ENCODE assay signal across 14 cellular contexts in genomic region chr5:6202615-6203365, GRCh38.
DNase-seq lines count a peak whose midpoint lies in the region; ATAC-seq and TF ChIP-seq lines count a peak whose summit lies in the region.
"Had no signal": no experiment of that assay in that cellular context is flagged by ENCODE, and none has a peak within 500 bp of the region (broad histone marks: within the 10 kb centered on the region; RNA-seq: fewer than 3 reads in every experiment).

No MANE protein-coding gene starts in this region.

- DNase-seq in NCI-H526 (lab: John Stamatoyannopoulos, UW) (peak; percentile 30 to 64), iPS-NIHi7 (ENCODE audit: extremely low spot score) (peak; percentile 75), amniotic stem cell (lab: John Stamatoyannopoulos, UW) (no peak), NCI-H748 (lab: John Stamatoyannopoulos, UW; ENCODE audit: unreplicated experiment) (no peak)
- no peak for DNase-seq in activated effector memory CD4-positive, alpha-beta T cell treated with anti-CD3 and anti-CD28 coated beads, Interleukin-2, amount 50 U/mL, for 16 hours
- DNase-seq in effector CD4-positive, alpha-beta T cell, result no peak
- DNase-seq: activated CD4-positive, alpha-beta memory T cell treated with anti-CD3 and anti-CD28 coated beads for 36 hours; CD4-positive, alpha-beta memory T cell; Kasumi-1; left cardiac atrium; NCI-H2227 treated with DMSO at 0.1 percent for 48 hours; T-cell had no signal

- peak; percentile 52 for ATAC-seq in GM21723 (IDR thresholded peaks at IDR 0.05; ENCODE audit: unreplicated experiment)
- ATAC-seq: left cardiac atrium, T-cell had no signal

- TF ChIP-seq CTCF in GM12872 (IDR thresholded peaks at IDR 0.05; ENCODE audit: insufficient read depth, low read depth, low read length), result peak; percentile 42; the same call in 2 of the 3 replicates

Comparison
In these comparisons a context has a peak if more than half of its experiments do, and no peak if none do; other contexts are left out.
1. DNase-seq: peak in NCI-H526 (2 of 2) and iPS-NIHi7 (single experiment); none in amniotic stem cell (single experiment), activated effector memory CD4-positive, alpha-beta T cell treated with anti-CD3 and anti-CD28 coated beads, Interleukin-2, amount 50 U/mL, for 16 hours (single experiment), NCI-H748 (single experiment) and effector CD4-positive, alpha-beta T cell (single experiment).